Comparison of ENCODE assay signal across 10 cellular contexts in genomic region chr1:108229969-108230368, GRCh38. TPM values are rescaled to one million over a fixed set of nuclear protein-coding genes. Genes with fewer than 3 reads are reported as not detected.
"Had no signal": no experiment of that assay in that cellular context is flagged by ENCODE, and none has a peak within 500 bp of the region (broad histone marks: within the 10 kb centered on the region; RNA-seq: fewer than 3 reads in every experiment).

No MANE protein-coding gene starts in this region.

RNA-seq across cellular contexts. Expression of gene NBPF4, which starts 13.9 kb away (rescaled TPM):
- total RNA-seq: stomach, subcutaneous adipose tissue, suprapubic skin, temporal lobe, thoracic aorta, thyroid gland, upper lobe of left lung, upper lobe of right lung, urinary bladder, vagina had no signal
